2 cellular contexts compared by ENCODE assay signal in the genomic region with DNA sequence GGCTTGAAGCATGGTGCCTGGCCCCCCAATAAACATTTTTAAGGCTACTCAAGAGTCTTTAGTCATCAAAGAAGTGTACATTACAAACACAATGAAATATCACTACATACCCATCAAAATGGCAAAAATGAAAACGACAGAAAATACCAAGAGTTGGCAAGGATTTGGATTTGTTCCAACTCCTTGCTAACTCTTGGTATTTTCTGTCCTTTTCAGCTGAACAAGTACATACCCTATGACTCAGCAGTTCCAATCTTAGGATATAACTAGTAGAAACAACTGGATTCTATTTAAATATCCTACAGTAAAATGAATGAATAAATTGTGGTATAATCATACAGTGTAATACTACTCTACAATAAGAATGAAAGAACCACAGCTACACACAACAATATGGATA.
TF ChIP-seq lines count a peak whose summit lies in the region.

No MANE protein-coding gene starts in this region.

TF ChIP-seq in HepG2, 621 proteins besides CTCF, POLR2A, EP300 and RAD21:
- TF ChIP-seq ZNF7 (CRISPR knock-in tag; IDR thresholded peaks at IDR 0.05) (peak; percentile 94), MAFK (conservative IDR thresholded peaks at IDR 0.05 in 1 of 2, IDR thresholded peaks at IDR 0.05 in 1 of 2; ENCODE audit: low read length in 2 of 2) (peak in 1 of 2 experiments; percentile 6; a peak in 1 of 4 replicates), ZSCAN20 (CRISPR knock-in tag; IDR thresholded peaks at IDR 0.05; ENCODE audit: borderline replicate concordance) (no peak), NFE2L2 (IDR thresholded peaks at IDR 0.05; ENCODE audit: low read length) (peak; percentile 69; the same call in 1 of the 2 replicates), MTERF4 (CRISPR knock-in tag; IDR thresholded peaks at IDR 0.05) (no peak)
TF ChIP-seq in HepG2: peak in this region for 3.

TF ChIP-seq in K562, 482 proteins besides CTCF, POLR2A, EP300 and RAD21:
- TF ChIP-seq NFIC (IDR thresholded peaks at IDR 0.05) (peak; percentile 80), RBM25 (IDR thresholded peaks at IDR 0.05; ENCODE audit: low read depth, low read length, severe bottlenecking) (peak; percentile 64), MAFF (IDR thresholded peaks at IDR 0.05; ENCODE audit: low read length) (peak; percentile 80; the same call in 1 of the 2 replicates), ETV6 (IDR thresholded peaks at IDR 0.05; ENCODE audit: borderline replicate concordance in 1 of 2, low read depth in 2 of 2, low read length in 1 of 2) (no peak), ETV6 (CRISPR knock-in tag; IDR thresholded peaks at IDR 0.05; ENCODE audit: borderline replicate concordance) (no peak), NFE2L1 (tag; IDR thresholded peaks at IDR 0.05; ENCODE audit: borderline replicate concordance, low read depth) (peak; percentile 73; the same call in 1 of the 2 replicates), ETS1 (conservative IDR thresholded peaks at IDR 0.05; ENCODE audit: control insufficient read depth, low read depth, low read length) (no peak), FUS (optimal IDR thresholded peaks at IDR 0.05; ENCODE audit: low read depth, low read length) (no peak), TRIM24 (IDR thresholded peaks at IDR 0.05) (peak in 1 of 2 experiments; percentile 36; a peak in 1 of 4 replicates), MAFK (IDR thresholded peaks at IDR 0.05; ENCODE audit: low read length) (peak; percentile 67; the same call in 1 of the 2 replicates), SRSF3 (IDR thresholded peaks at IDR 0.05; ENCODE audit: insufficient read depth, low read length) (no peak), ZNF316 (IDR thresholded peaks at IDR 0.05) (peak; percentile 85), ZFPM2 (CRISPR knock-in tag; IDR thresholded peaks at IDR 0.05) (no peak), KDM1A (IDR thresholded peaks at IDR 0.05) (peak in 1 of 2 experiments; percentile 13; a peak in 1 of 4 replicates), DPF2 (IDR thresholded peaks at IDR 0.05) (no peak), ZFP36 (IDR thresholded peaks at IDR 0.05; ENCODE audit: low read depth, low read length, partially characterized antibody) (peak; percentile 86), ZC3H8 (IDR thresholded peaks at IDR 0.05) (no peak), ZNF407 (IDR thresholded peaks at IDR 0.05; ENCODE audit: low read depth) (peak; percentile 81), C11orf30 (IDR thresholded peaks at IDR 0.05; ENCODE audit: low read depth) (peak; percentile 83), TRIM28 (IDR thresholded peaks at IDR 0.05) (peak; percentile 78), NFE2 (IDR thresholded peaks at IDR 0.05; ENCODE audit: low read depth) (peak; percentile 72), MAFG (tag; conservative IDR thresholded peaks at IDR 0.05) (peak; percentile 76), BACH1 (tag; IDR thresholded peaks at IDR 0.05) (peak; percentile 36; the same call in 1 of the 2 replicates)
